8 cellular contexts compared by ENCODE assay signal in genomic region chrX:110145854-110146253, GRCh38.
DNase-seq lines count a peak whose midpoint lies in the region; ATAC-seq, FAIRE-seq and TF ChIP-seq lines count a peak whose summit lies in the region.

No MANE protein-coding gene starts in this region.

- H3K27ac ChIP-seq in ACC112 (ENCODE audit: low read depth, low read length) (peak overlapping the region; percentile 55), endodermal cell (ENCODE audit: low read depth, low read length) (no peak overlapping the region)
- H3K27ac ChIP-seq in naive thymus-derived CD4-positive, alpha-beta T cell (ENCODE audit: low read depth, low read length) = no peak overlapping the region

- intact Hi-C loops in naive thymus-derived CD4-positive, alpha-beta T cell (cut with micrococcal nuclease) = loop anchor here (1.0 to 10.0 kb wide), 4 partner anchors 231 to 661 kb away; partner anchors contain the start of gene GUCY2F (in 1 of the 2)

- H2AFZ ChIP-seq in ACC112 (ENCODE audit: low read length, unreplicated experiment) = no peak overlapping the region

- 19% methylated on average over 3 of the region's 4 CpGs; no CpG with 5 or more reads in 1 of the 2 experiments for WGBS in endodermal cell (ENCODE audit: insufficient coverage in 1 of 2, insufficient read length in 1 of 2), 2 experiments

- H3K27ac Mint-ChIP-seq in endodermal cell = no peak overlapping the region
- no peak overlapping the region for H3K27ac Mint-ChIP-seq in naive thymus-derived CD4-positive, alpha-beta T cell

- H3K36me3 ChIP-seq in ACC112 (ENCODE audit: insufficient read depth, low read length) = no peaks in the 10 kb centered on the region
- no peaks in the 10 kb centered on the region for H3K36me3 ChIP-seq in endodermal cell (ENCODE audit: control insufficient read depth, insufficient read depth, low read length)
- no peaks in the 10 kb centered on the region for H3K36me3 ChIP-seq in naive thymus-derived CD4-positive, alpha-beta T cell (ENCODE audit: control insufficient read depth in 2 of 3, insufficient read depth in 3 of 3, low read length in 3 of 3)

- H3K27me3 Mint-ChIP-seq in endodermal cell (ENCODE audit: insufficient read depth) = no peaks in the 10 kb centered on the region
- no peaks in the 10 kb centered on the region for H3K27me3 Mint-ChIP-seq in naive thymus-derived CD4-positive, alpha-beta T cell

- no peaks in the 10 kb centered on the region for H3K27me3 ChIP-seq in ACC112 (ENCODE audit: insufficient read depth, low read length)
- no peaks in the 10 kb centered on the region for H3K27me3 ChIP-seq in endodermal cell (ENCODE audit: control insufficient read depth, insufficient read depth, low read length, poor library complexity, severe bottlenecking)
- no peaks in the 10 kb centered on the region for H3K27me3 ChIP-seq in naive thymus-derived CD4-positive, alpha-beta T cell (ENCODE audit: control insufficient read depth in 2 of 2, insufficient read depth in 2 of 2, low read length in 2 of 2)

- CTCF ChIA-PET in naive thymus-derived CD4-positive, alpha-beta T cell (lab: Charles Lee) = interaction anchor here (0.6 to 3.7 kb wide), 10 partner anchors 10 to 274 kb away, joined by 3 to 21 read pairs (median 8); no protein-coding TSS in a partner anchor

- peak; percentile 47 for ATAC-seq in HG02623 (IDR thresholded peaks at IDR 0.05; ENCODE audit: unreplicated experiment)
- peak; percentile 70 for ATAC-seq in naive thymus-derived CD4-positive, alpha-beta T cell
- no peak for ATAC-seq in HG02970 (IDR thresholded peaks at IDR 0.05; ENCODE audit: low FRiP score, unreplicated experiment)

- H3K9ac ChIP-seq in endodermal cell (ENCODE audit: extremely low read depth, low read length, poor library complexity, severe bottlenecking) = no peak overlapping the region

- H3K36me3 Mint-ChIP-seq in endodermal cell (ENCODE audit: low read depth) = peaks cover 2% of the 10 kb centered on the region
- H3K36me3 Mint-ChIP-seq in naive thymus-derived CD4-positive, alpha-beta T cell = peaks cover 0 to 16% (median 3%) of the 10 kb centered on the region in 5 donors

- H3K4me3 ChIP-seq in ACC112 (ENCODE audit: low read depth, low read length) (no peak overlapping the region), endodermal cell (ENCODE audit: low read length) (no peak overlapping the region)
- no peak overlapping the region for H3K4me3 ChIP-seq in naive thymus-derived CD4-positive, alpha-beta T cell (ENCODE audit: low read length)

- H3K4me1 Mint-ChIP-seq in endodermal cell = peaks cover 20% of the 10 kb centered on the region
- H3K4me1 Mint-ChIP-seq in naive thymus-derived CD4-positive, alpha-beta T cell = peaks cover 0 to 10% (median 5%) of the 10 kb centered on the region in 7 donors

- H3K9me3 Mint-ChIP-seq in endodermal cell = no peaks in the 10 kb centered on the region
- H3K9me3 Mint-ChIP-seq in naive thymus-derived CD4-positive, alpha-beta T cell = no peaks in the 10 kb centered on the region

- FAIRE-seq in RCC 7860 (lab: Jason Lieb, UNC) = peak; percentile 72

- POLR2A ChIA-PET in naive thymus-derived CD4-positive, alpha-beta T cell (lab: Charles Lee) = no interaction called here

- peak; percentile 75 for TF ChIP-seq CTCF in endodermal cell (conservative IDR thresholded peaks at IDR 0.05)

- H3K79me2 ChIP-seq in ACC112 (ENCODE audit: control insufficient read depth, insufficient read depth, low read length, unreplicated experiment) = peaks cover 3% of the 10 kb centered on the region

- H3K9me3 ChIP-seq in endodermal cell (ENCODE audit: control insufficient read depth, low read length) = no peaks in the 10 kb centered on the region
- H3K9me3 ChIP-seq in naive thymus-derived CD4-positive, alpha-beta T cell (ENCODE audit: control insufficient read depth in 2 of 3, low read length in 3 of 3) = no peaks in the 10 kb centered on the region

- H3K4me1 ChIP-seq in ACC112 (ENCODE audit: control insufficient read depth, insufficient read depth, low read length, unreplicated experiment) (peaks cover 14% of the 10 kb centered on the region), endodermal cell (ENCODE audit: control insufficient read depth, insufficient read depth, low read length) (no peaks in the 10 kb centered on the region)
- H3K4me1 ChIP-seq in naive thymus-derived CD4-positive, alpha-beta T cell (ENCODE audit: control insufficient read depth in 2 of 2, insufficient read depth in 2 of 2, low read length in 2 of 2) = peaks cover 0 to 4% of the 10 kb centered on the region in 2 donors

- no peak overlapping the region for H3K4me3 Mint-ChIP-seq in endodermal cell
- H3K4me3 Mint-ChIP-seq in naive thymus-derived CD4-positive, alpha-beta T cell = no peak overlapping the region

- DNase-seq in GM03348 (ENCODE audit: low spot score) (peak; percentile 29), RCC 7860 (ENCODE audit: low spot score) (peak; percentile 6), endodermal cell (peak; percentile 58), HPDE6-E6E7 (ENCODE audit: extremely low spot score) (no peak)
- peak in 3 of 9 donors; percentile 7 to 22 (median 16) for DNase-seq in naive thymus-derived CD4-positive, alpha-beta T cell
